27 cellular contexts compared by ENCODE assay signal in the genomic region with DNA sequence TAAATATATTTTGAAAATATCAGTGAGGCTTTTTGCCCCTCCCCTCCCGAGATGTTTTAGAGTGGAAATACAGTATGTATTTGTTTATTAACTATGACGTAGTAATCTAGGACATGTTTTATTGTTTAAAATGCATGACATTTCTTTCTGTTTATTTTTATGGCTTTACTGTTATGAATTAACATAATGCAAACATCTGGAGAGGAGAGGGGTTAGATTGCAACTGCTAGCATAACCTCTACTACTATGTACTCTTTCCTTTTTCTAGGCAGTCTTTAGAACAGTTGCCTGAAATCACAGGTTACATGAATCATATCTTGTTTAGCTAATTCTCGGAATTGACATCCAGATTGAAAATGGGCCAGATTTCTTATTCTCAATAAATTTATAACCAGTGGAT.
"Had no signal": no experiment of that assay in that cellular context is flagged by ENCODE, and none has a peak within 500 bp of the region (broad histone marks: within the 10 kb centered on the region; RNA-seq: fewer than 3 reads in every experiment).

No MANE protein-coding gene starts in this region.

- H3K4me3 ChIP-seq: ascending aorta, esophagus muscularis mucosa, gastroesophageal sphincter, left lung, lung, mucosa of descending colon, right lobe of liver, upper lobe of left lung, vagina had no signal

- ATAC-seq: gastroesophageal sphincter; left lung; mucosa of descending colon; natural killer cell treated with Interleukin-12 subunit alpha and Interleukin-12 subunit beta and Interleukin-15 and Interleukin-18, amount 100 ng/mL, for 72 hours; right lobe of liver; stimulated activated memory B cell treated with anti-CD40 and anti-IgM and Interleukin-4, amounts not matched to agents 10 μg/mL and 1 μg/mL and 100 μg/mL, for 72 hours; stimulated activated naive CD8-positive, alpha-beta T cell treated with anti-CD3 and anti-CD28 coated beads, Interleukin-15, amount 100 ng/mL, for 72 hours had no signal

- DNase-seq: activated CD4-positive, alpha-beta T cell treated with anti-CD3 and anti-CD28 coated beads for 4 hours; activated CD4-positive, alpha-beta T cell treated with anti-CD3 and anti-CD28 coated beads, Interleukin-2, amount 50 U/mL, for 4 hours; activated CD8-positive, alpha-beta memory T cell treated with anti-CD3 and anti-CD28 coated beads for 24 hours; activated effector memory CD4-positive, alpha-beta T cell treated with anti-CD3 and anti-CD28 coated beads, Interleukin-2, amount 50 U/mL, for 16 hours; activated naive CD4-positive, alpha-beta T cell treated with anti-CD3 and anti-CD28 coated beads for 36 hours; activated naive CD8-positive, alpha-beta T cell treated with anti-CD3 and anti-CD28 coated beads for 36 hours; brain microvascular endothelial cell; caudate nucleus; head of caudate nucleus; hypothalamus; immature natural killer cell; kidney glomerular epithelial cell; left lung; mucosa of descending colon; right lobe of liver; stimulated activated CD4-positive, alpha-beta T cell treated with anti-CD3 and anti-CD28 coated beads, Interleukin-2, amount 100 ng/mL, for 48 hours; stimulated activated naive CD8-positive, alpha-beta T cell treated with anti-CD3 and anti-CD28 coated beads, Interleukin-15, amount 100 ng/mL, for 72 hours; substantia nigra; T-helper 1 cell; upper lobe of left lung had no signal

- H3K27me3 ChIP-seq: ascending aorta, brain microvascular endothelial cell, esophagus muscularis mucosa, gastroesophageal sphincter, left lung, right lobe of liver, upper lobe of left lung, vagina had no signal

- H3K27ac ChIP-seq: ascending aorta, brain microvascular endothelial cell, esophagus muscularis mucosa, gastroesophageal sphincter, left lung, right lobe of liver, upper lobe of left lung, vagina had no signal

- H3K9me3 ChIP-seq: ascending aorta, esophagus muscularis mucosa, gastroesophageal sphincter, left lung, mucosa of descending colon, right lobe of liver, upper lobe of left lung, vagina had no signal
